ENCODE assay signal across 8 cellular contexts in genomic region chrY:7273587-7274203, GRCh38.
DNase-seq lines count a peak whose midpoint lies in the region; ATAC-seq and TF ChIP-seq lines count a peak whose summit lies in the region.

No MANE protein-coding gene starts in this region.

- WGBS in psoas muscle, 3 donors: 0 to 1% methylated on average over 33 to 62 of the region's 65 CpGs; no CpG with 5 or more reads in 1 of the 3 donors

- H3K4me1 ChIP-seq in foreskin keratinocyte: no peaks in the 10 kb centered on the region
- H3K4me1 ChIP-seq in psoas muscle: no peaks in the 10 kb centered on the region
- no peaks in the 10 kb centered on the region for H3K4me1 ChIP-seq in PC-9 (replicated peaks; ENCODE audit: insufficient read depth)

- no peaks in the 10 kb centered on the region for H3K79me2 ChIP-seq in PC-9 (ENCODE audit: low read depth)

- H3K9me3 ChIP-seq in psoas muscle: no peaks in the 10 kb centered on the region
- no peaks in the 10 kb centered on the region for H3K9me3 ChIP-seq in PC-9 (ENCODE audit: insufficient read depth, low read depth)

- DNase-seq in GF-D8 (lab: John Stamatoyannopoulos, UW): peak; percentile 65
- peak in 1 of 2 donors; percentile 52 for DNase-seq in foreskin keratinocyte
- DNase-seq in stimulated activated CD4-positive, alpha-beta T cell treated with anti-CD3 and anti-CD28 coated beads, Interleukin-2, amount 100 ng/mL, for 4 hours (ENCODE audit: low read depth): peak; percentile 85
- DNase-seq in psoas muscle: no peak
- DNase-seq in DMS114 treated with DMSO at 0.1 percent for 48 hours (lab: John Stamatoyannopoulos, UW; ENCODE audit: unreplicated experiment): no peak
- no peak for DNase-seq in PC-9

- H3K9me2 ChIP-seq in PC-9 (ENCODE audit: insufficient read depth): no peaks in the 10 kb centered on the region

- ATAC-seq in HG03432 (IDR thresholded peaks at IDR 0.05; ENCODE audit: unreplicated experiment): peak; percentile 84
- ATAC-seq in activated CD4-positive, CD25-positive, alpha-beta regulatory T cell treated with anti-CD3 and anti-CD28 coated beads, Interleukin-2, amount 50 U/mL, for 24 hours: peak; percentile 85
- peak; percentile 78 for ATAC-seq in foreskin keratinocyte
- ATAC-seq in psoas muscle: no peak

- H3K4me3 ChIP-seq in psoas muscle (no peak overlapping the region), PC-9 (no peak overlapping the region)

- H3K27ac ChIP-seq in foreskin keratinocyte (no peak overlapping the region), psoas muscle (no peak overlapping the region), PC-9 (no peak overlapping the region)

- POLR2A ChIA-PET in PC-9 (lab: Charles Lee; ENCODE audit: unreplicated experiment): no interaction called here

- no peaks in the 10 kb centered on the region for H3K36me3 ChIP-seq in psoas muscle (ENCODE audit: insufficient read depth in 1 of 2, low read depth in 1 of 2)
- H3K36me3 ChIP-seq in PC-9 (ENCODE audit: low read depth): no peaks in the 10 kb centered on the region

- CTCF ChIA-PET in PC-9 (lab: Charles Lee): no interaction called here

- no peak overlapping the region for H2AFZ ChIP-seq in PC-9

- H3K27me3 ChIP-seq in foreskin keratinocyte: no peaks in the 10 kb centered on the region
- no peaks in the 10 kb centered on the region for H3K27me3 ChIP-seq in psoas muscle (ENCODE audit: insufficient read depth in 3 of 3, low read length in 2 of 3)
- no peaks in the 10 kb centered on the region for H3K27me3 ChIP-seq in PC-9 (ENCODE audit: insufficient read depth, low read depth)

- BruUV-seq in PC-9 (replicated peaks; lab: Mats Ljungman, UMichigan): no TSS peak

- no peak overlapping the region for H3K4me2 ChIP-seq in PC-9

- H4K20me1 ChIP-seq in PC-9 (ENCODE audit: insufficient read depth): no peaks in the 10 kb centered on the region

- no peaks in the 10 kb centered on the region for H3F3A ChIP-seq in PC-9 (ENCODE audit: insufficient read depth, low read depth)

- TF ChIP-seq CTCF in foreskin keratinocyte (conservative IDR thresholded peaks at IDR 0.05) (no peak), psoas muscle (IDR thresholded peaks at IDR 0.05) (no peak), PC-9 (conservative IDR thresholded peaks at IDR 0.05) (no peak)

- intact Hi-C loops in psoas muscle (cut with DNase I) (no loop called here), PC-9 (cut with micrococcal nuclease; ENCODE audit: unreplicated experiment) (no loop called here)

Comparison
In these comparisons a context has a peak if more than half of its experiments do, and no peak if none do; other contexts are left out.
1. DNase-seq: peak in GF-D8 (single experiment) and stimulated activated CD4-positive, alpha-beta T cell treated with anti-CD3 and anti-CD28 coated beads, Interleukin-2, amount 100 ng/mL, for 4 hours (single experiment); none in psoas muscle (0 of 2), DMS114 treated with DMSO at 0.1 percent for 48 hours (single experiment) and PC-9 (0 of 2).
2. ATAC-seq: peak in HG03432 (single experiment), activated CD4-positive, CD25-positive, alpha-beta regulatory T cell treated with anti-CD3 and anti-CD28 coated beads, Interleukin-2, amount 50 U/mL, for 24 hours (2 of 2) and foreskin keratinocyte (single experiment); none in psoas muscle (0 of 4).